In the genomic region with DNA sequence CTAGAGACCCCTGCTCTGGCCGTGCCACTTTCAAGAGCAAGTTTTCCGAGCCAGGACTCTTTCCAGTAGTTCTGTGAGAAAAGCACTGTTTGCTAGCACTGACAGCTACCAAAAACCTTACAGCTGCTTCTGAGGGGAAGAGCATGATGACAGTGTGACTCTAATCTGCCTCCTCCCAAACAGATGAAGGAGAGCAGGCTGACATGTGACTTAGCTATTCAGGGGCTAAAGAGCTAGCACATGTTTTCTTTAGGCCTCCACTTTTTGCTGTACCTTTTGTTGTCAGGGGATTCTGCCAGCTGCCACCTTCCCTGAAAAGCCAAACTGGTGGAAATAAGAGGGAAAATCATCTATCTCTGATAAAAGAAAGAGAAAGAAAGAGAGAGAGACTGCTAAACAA, we compare ENCODE assay signal across 13 cellular contexts. TPM values are rescaled to one million over a fixed set of nuclear protein-coding genes. Genes with fewer than 3 reads are reported as not detected.
DNase-seq lines count a peak whose midpoint lies in the region; ATAC-seq, FAIRE-seq and TF ChIP-seq lines count a peak whose summit lies in the region.
"Had no signal": no experiment of that assay in that cellular context is flagged by ENCODE, and none has a peak within 500 bp of the region (broad histone marks: within the 10 kb centered on the region; RNA-seq: fewer than 3 reads in every experiment).

No MANE protein-coding gene starts in this region.

- H3K27me3 Mint-ChIP-seq in nephron (ENCODE audit: low read depth) = peaks cover under 1% of the 10 kb centered on the region
- H3K27me3 Mint-ChIP-seq: activated naive CD8-positive, alpha-beta T cell treated with anti-CD3 and anti-CD28 coated beads for 36 hours had no signal

- H3K4me3 Mint-ChIP-seq in nephron = no peak overlapping the region
- H3K4me3 Mint-ChIP-seq: activated naive CD8-positive, alpha-beta T cell treated with anti-CD3 and anti-CD28 coated beads for 36 hours had no signal

- H3K4me3 ChIP-seq in brain microvascular endothelial cell (ENCODE audit: low read depth, low read length) (no peak overlapping the region), tibial nerve (no peak overlapping the region)

- peak overlapping the region; percentile 22 to 62 (median 52) for H3K27ac Mint-ChIP-seq in nephron
- H3K27ac Mint-ChIP-seq: activated naive CD8-positive, alpha-beta T cell treated with anti-CD3 and anti-CD28 coated beads for 36 hours had no signal

- H3K36me3 ChIP-seq in brain microvascular endothelial cell (replicated peaks) (no peaks in the 10 kb centered on the region), tibial nerve (peaks cover 0 to 40% (median 0%) of the 10 kb centered on the region in 3 donors)

- peaks cover 0 to 8% (median 0%) of the 10 kb centered on the region in 4 donors for H3K4me1 ChIP-seq in tibial nerve

- H3K4me1 Mint-ChIP-seq in nephron = peaks cover 51% of the 10 kb centered on the region

- DNase-seq in EH (ENCODE audit: low read depth) = peak; percentile 56
- DNase-seq in HTR-8/SVneo (ENCODE audit: insufficient read length, low spot score) = no peak
- DNase-seq in brain microvascular endothelial cell = no peak
- no peak for DNase-seq in tibial nerve (ENCODE audit: low spot score in 2 of 2)
- no peak for DNase-seq in D721Med (ENCODE audit: insufficient read length, low spot score)
- DNase-seq: activated CD4-positive, alpha-beta T cell treated with anti-CD3 and anti-CD28 coated beads, Interleukin-2, amount 50 U/mL, for 1 hour; activated naive CD8-positive, alpha-beta T cell treated with anti-CD3 and anti-CD28 coated beads for 36 hours; islet precursor cell; NCI-H1105; stimulated activated naive CD4-positive, alpha-beta T cell treated with Interleukin-2 at 50 U/mL for 16 hours had no signal

- in situ Hi-C loops in brain microvascular endothelial cell (cut with HindIII; ENCODE audit: low pct_ligation_motif_present, low sequenced_read_pairs) = no loop called here

- H3K27me3 ChIP-seq in brain microvascular endothelial cell (replicated peaks) (no peaks in the 10 kb centered on the region), tibial nerve (no peaks in the 10 kb centered on the region)

- H3K9me3 ChIP-seq in tibial nerve = no peaks in the 10 kb centered on the region

- peak; percentile 26 for FAIRE-seq in HTR-8/SVneo (lab: Jason Lieb, UNC)
- FAIRE-seq in D721Med (lab: Jason Lieb, UNC) = no peak

- H3K27ac ChIP-seq in brain microvascular endothelial cell (peak overlapping the region; percentile 86), tibial nerve (no peak overlapping the region)
- H3K27ac ChIP-seq: HL-60 had no signal

- TF ChIP-seq POLR2A in tibial nerve (IDR thresholded peaks at IDR 0.05) = no peak

- 72 to 90% methylated on average over 2 of the region's 2 CpGs for WGBS in tibial nerve, 2 donors

- peaks cover 5% of the 10 kb centered on the region for H3K36me3 Mint-ChIP-seq in nephron (ENCODE audit: low read depth)

- H3K9me3 Mint-ChIP-seq in nephron = no peaks in the 10 kb centered on the region

- no peak for TF ChIP-seq EP300 in tibial nerve (IDR thresholded peaks at IDR 0.05)

- no peak for TF ChIP-seq CTCF in brain microvascular endothelial cell (IDR thresholded peaks at IDR 0.05; ENCODE audit: low read depth, low read length, missing control alignments)
- TF ChIP-seq CTCF in nephron (IDR thresholded peaks at IDR 0.05; ENCODE audit: unreplicated experiment in 3 of 3) = no peak
- TF ChIP-seq CTCF in tibial nerve (IDR thresholded peaks at IDR 0.05) = no peak
- TF ChIP-seq CTCF in D721Med (IDR thresholded peaks at IDR 0.05; ENCODE audit: insufficient read depth, missing control alignments) = no peak

- no peak for ATAC-seq in GM18870 (IDR thresholded peaks at IDR 0.05; ENCODE audit: unreplicated experiment)

RNA-seq across cellular contexts. Expression of a gene that starts 17.3 kb away (rescaled TPM):
- 1 to 10 TPM in 3 of 4 donors, under 1 TPM in 1; 0.90 to 3.3 (median 2.5) TPM for total RNA-seq in tibial nerve

RNA-seq across cellular contexts. Expression of a gene that starts 34.1 kb away (rescaled TPM):
- 10 to 100 TPM; 17.8 to 40.8 (median 35.1) TPM for total RNA-seq in tibial nerve

RNA-seq across cellular contexts. Expression of a gene that starts 45.4 kb away (rescaled TPM):
- total RNA-seq in tibial nerve = 10 to 100 TPM in 1 of 4 donors, 1 to 10 TPM in 2, not detected in 1; 2.5 to 12.0 (median 3.9) TPM
- total RNA-seq: activated naive CD8-positive, alpha-beta T cell treated with anti-CD3 and anti-CD28 coated beads for 36 hours had no signal

RNA-seq across cellular contexts. Expression of a gene that starts 59.7 kb away (rescaled TPM):
- 10 to 100 TPM; 11.4 to 23.7 (median 15.8) TPM for total RNA-seq in tibial nerve
